ENCODE assay signal across 8 cellular contexts in genomic region chr16:75432828-75433731, GRCh38. TPM values are rescaled to one million over a fixed set of nuclear protein-coding genes. Genes with fewer than 3 reads are reported as not detected.
DNase-seq lines count a peak whose midpoint lies in the region; ATAC-seq and TF ChIP-seq lines count a peak whose summit lies in the region.

Gene CFDP1, minus strand, starts transcription at chr16:75433503. Its CDS starts 151 bp downstream, at chr16:75433352.

- H3K27me3 Mint-ChIP-seq in natural killer cell treated with Interleukin-12 subunit alpha and Interleukin-12 subunit beta and Interleukin-15 and Interleukin-18, amount 100 ng/mL, for 72 hours = no peaks in the 10 kb centered on the region

- peak within 1 kb of the TSS; percentile 70 for H3K4me3 ChIP-seq in RWPE2 (ENCODE audit: severe bottlenecking)

- no peaks in the 10 kb centered on the region for H3K4me1 ChIP-seq in RWPE2 (ENCODE audit: insufficient read depth, poor library complexity, severe bottlenecking)

- H3K4me3 Mint-ChIP-seq in natural killer cell treated with Interleukin-12 subunit alpha and Interleukin-12 subunit beta and Interleukin-15 and Interleukin-18, amount 100 ng/mL, for 72 hours = peak within 1 kb of the TSS; percentile 95

- H3K36me3 ChIP-seq in RWPE2 (ENCODE audit: low read depth) = peaks cover 4% of the 10 kb centered on the region

- TF ChIP-seq CTCF in RWPE2 (IDR thresholded peaks at IDR 0.05; ENCODE audit: poor library complexity, severe bottlenecking) = no peak

- ATAC-seq in RWPE2 (ENCODE audit: low read depth) = peak; percentile 89
- ATAC-seq in natural killer cell treated with Interleukin-12 subunit alpha and Interleukin-12 subunit beta and Interleukin-15 and Interleukin-18, amount 100 ng/mL, for 72 hours = peak; percentile 98
- ATAC-seq in stimulated activated naive CD8-positive, alpha-beta T cell treated with anti-CD3 and anti-CD28 coated beads, Interleukin-15, Interleukin-2, amounts not matched to agents 100 U/mL and 50 U/mL, for 24 hours = peak; percentile 96

- no peaks in the 10 kb centered on the region for H3K9me3 ChIP-seq in RWPE2 (ENCODE audit: severe bottlenecking)

- DNase-seq in EH (ENCODE audit: low read depth) (peak; percentile 95), GOT3 (lab: John Stamatoyannopoulos, UW) (peak; percentile 81), LoVo (ENCODE audit: low spot score) (peak; percentile 97), RWPE2 (ENCODE audit: low spot score) (peak; percentile 97), fibroblast of peridontal ligament (ENCODE audit: extremely low read depth) (peak; percentile 92)
- DNase-seq in activated T-helper 9 cell treated with anti-CD3 and anti-CD28 coated beads, Interleukin-2, amount 50 U/mL, for 16 hours (ENCODE audit: low read depth) = peak; percentile 90
- peak; percentile 95 for DNase-seq in natural killer cell treated with Interleukin-12 subunit alpha and Interleukin-12 subunit beta and Interleukin-15 and Interleukin-18, amount 100 ng/mL, for 72 hours (ENCODE audit: low spot score)
- DNase-seq in stimulated activated naive CD8-positive, alpha-beta T cell treated with anti-CD3 and anti-CD28 coated beads, Interleukin-15, Interleukin-2, amounts not matched to agents 100 U/mL and 50 U/mL, for 24 hours = peak; percentile 97

- H3K27me3 ChIP-seq in RWPE2 (ENCODE audit: insufficient read depth, poor library complexity, severe bottlenecking) = no peaks in the 10 kb centered on the region

- no peaks in the 10 kb centered on the region for H3K9me3 Mint-ChIP-seq in natural killer cell treated with Interleukin-12 subunit alpha and Interleukin-12 subunit beta and Interleukin-15 and Interleukin-18, amount 100 ng/mL, for 72 hours

- peak within 1 kb of the TSS; percentile 68 for H3K27ac ChIP-seq in RWPE2 (ENCODE audit: poor library complexity, severe bottlenecking)

- H3K27ac Mint-ChIP-seq in natural killer cell treated with Interleukin-12 subunit alpha and Interleukin-12 subunit beta and Interleukin-15 and Interleukin-18, amount 100 ng/mL, for 72 hours = peak within 1 kb of the TSS; percentile 88 to 94

- H3K36me3 Mint-ChIP-seq in natural killer cell treated with Interleukin-12 subunit alpha and Interleukin-12 subunit beta and Interleukin-15 and Interleukin-18, amount 100 ng/mL, for 72 hours = peaks cover 5% of the 10 kb centered on the region

- H3K4me1 Mint-ChIP-seq in natural killer cell treated with Interleukin-12 subunit alpha and Interleukin-12 subunit beta and Interleukin-15 and Interleukin-18, amount 100 ng/mL, for 72 hours (ENCODE audit: low read depth in 2 of 2) = peaks cover 18 to 23% of the 10 kb centered on the region in 2 donors

RNA-seq across cellular contexts. Expression of gene CFDP1, which starts in this region (rescaled TPM):
- total RNA-seq in natural killer cell treated with Interleukin-12 subunit alpha and Interleukin-12 subunit beta and Interleukin-15 and Interleukin-18, amount 100 ng/mL, for 72 hours = 10 to 100 TPM; 29.1 to 49.5 TPM

Comparison
In these comparisons a context has a peak if more than half of its experiments do, and no peak if none do; other contexts are left out.
1. Peak in every context shown above with its lines: DNase-seq, ATAC-seq, H3K4me3 ChIP-seq and H3K27ac ChIP-seq.